28 cellular contexts compared by ENCODE assay signal in genomic region chr13:57063007-57063406, GRCh38.
"Had no signal": no experiment of that assay in that cellular context is flagged by ENCODE, and none has a peak within 500 bp of the region (broad histone marks: within the 10 kb centered on the region; RNA-seq: fewer than 3 reads in every experiment).

No MANE protein-coding gene starts in this region.

- H3K9me3 ChIP-seq: esophagus squamous epithelium, gastroesophageal sphincter, left ventricle myocardium inferior, stomach, suprapubic skin had no signal

- H3K36me3 ChIP-seq: esophagus squamous epithelium, gastroesophageal sphincter, left ventricle myocardium inferior, stomach, suprapubic skin, tibial nerve had no signal

- H3K27ac Mint-ChIP-seq: activated CD4-positive, alpha-beta T cell treated with anti-CD3 and anti-CD28 coated beads, Interleukin-2, amount 10 ng/mL, durations not matched to agents 7 days and 5 days; activated CD8-positive, alpha-beta memory T cell treated with anti-CD3 and anti-CD28 coated beads, Interleukin-2, amount 10 ng/mL, durations not matched to agents 7 days and 5 days; activated CD8-positive, alpha-beta T cell treated with anti-CD3 and anti-CD28 coated beads for 36 hours; activated naive CD4-positive, alpha-beta T cell treated with anti-CD3 and anti-CD28 coated beads, Interleukin-2, amount 50 U/mL, for 24 hours; natural killer cell treated with Interleukin-12 subunit alpha and Interleukin-12 subunit beta and Interleukin-15 and Interleukin-18, amount 100 ng/mL, for 72 hours; stimulated activated effector memory CD8-positive, alpha-beta T cell treated with anti-CD3 and anti-CD28 coated beads, Interleukin-12 subunit alpha, Interleukin-12 subunit beta, amount 100 ng/mL, for 72 hours; T-helper 1 cell treated with Interleukin-12 subunit alpha and Interleukin-12 subunit beta and Interleukin-4 antibody, amounts not matched to agents 30 μg/mL and 1 μg/mL, for 36 hours had no signal

- H3K27me3 Mint-ChIP-seq: activated CD4-positive, alpha-beta T cell treated with anti-CD3 and anti-CD28 coated beads, Interleukin-2, amount 10 ng/mL, durations not matched to agents 7 days and 5 days; activated CD8-positive, alpha-beta memory T cell treated with anti-CD3 and anti-CD28 coated beads, Interleukin-2, amount 10 ng/mL, durations not matched to agents 7 days and 5 days; activated CD8-positive, alpha-beta T cell treated with anti-CD3 and anti-CD28 coated beads for 36 hours; activated naive CD4-positive, alpha-beta T cell treated with anti-CD3 and anti-CD28 coated beads, Interleukin-2, amount 50 U/mL, for 24 hours; brain; natural killer cell treated with Interleukin-12 subunit alpha and Interleukin-12 subunit beta and Interleukin-15 and Interleukin-18, amount 100 ng/mL, for 72 hours had no signal

- H3K9me3 Mint-ChIP-seq: brain had no signal

- H3K27ac ChIP-seq: esophagus squamous epithelium, gastroesophageal sphincter, left ventricle myocardium inferior, parathyroid adenoma, stomach, suprapubic skin, tibial nerve had no signal

- ATAC-seq: activated CD4-positive, CD25-positive, alpha-beta regulatory T cell treated with anti-CD3 and anti-CD28 coated beads, Interleukin-2, amount 50 U/mL, for 24 hours; activated CD8-positive, alpha-beta memory T cell treated with anti-CD3 and anti-CD28 coated beads, Interleukin-2, amount 10 ng/mL, durations not matched to agents 7 days and 5 days; activated CD8-positive, alpha-beta T cell treated with anti-CD3 and anti-CD28 coated beads for 36 hours; gastroesophageal sphincter; natural killer cell treated with Interleukin-12 subunit alpha and Interleukin-12 subunit beta and Interleukin-15 and Interleukin-18, amount 100 ng/mL, for 72 hours; sciatic nerve; stimulated activated effector memory CD8-positive, alpha-beta T cell treated with anti-CD3 and anti-CD28 coated beads, Interleukin-12 subunit alpha, Interleukin-12 subunit beta, amount 100 ng/mL, for 72 hours had no signal

- H3K9ac ChIP-seq: parathyroid adenoma had no signal

- H3K4me1 ChIP-seq: esophagus squamous epithelium, gastroesophageal sphincter, left ventricle myocardium inferior, parathyroid adenoma, stomach, suprapubic skin, tibial nerve had no signal

- H3K27me3 ChIP-seq: esophagus squamous epithelium, gastroesophageal sphincter, stomach, suprapubic skin, tibial nerve had no signal

- H3K4me3 ChIP-seq: esophagus squamous epithelium, gastroesophageal sphincter, left ventricle myocardium inferior, stomach, suprapubic skin, tibial nerve had no signal

- H3K79me2 ChIP-seq: parathyroid adenoma had no signal

- H3K4me3 Mint-ChIP-seq: activated CD4-positive, alpha-beta T cell treated with anti-CD3 and anti-CD28 coated beads, Interleukin-2, amount 10 ng/mL, durations not matched to agents 7 days and 5 days; activated CD8-positive, alpha-beta memory T cell treated with anti-CD3 and anti-CD28 coated beads, Interleukin-2, amount 10 ng/mL, durations not matched to agents 7 days and 5 days; activated CD8-positive, alpha-beta T cell treated with anti-CD3 and anti-CD28 coated beads for 36 hours; activated naive CD4-positive, alpha-beta T cell treated with anti-CD3 and anti-CD28 coated beads, Interleukin-2, amount 50 U/mL, for 24 hours; brain; natural killer cell treated with Interleukin-12 subunit alpha and Interleukin-12 subunit beta and Interleukin-15 and Interleukin-18, amount 100 ng/mL, for 72 hours; stimulated activated effector memory CD8-positive, alpha-beta T cell treated with anti-CD3 and anti-CD28 coated beads, Interleukin-12 subunit alpha, Interleukin-12 subunit beta, amount 100 ng/mL, for 72 hours; T-helper 1 cell treated with Interleukin-12 subunit alpha and Interleukin-12 subunit beta and Interleukin-4 antibody, amounts not matched to agents 30 μg/mL and 1 μg/mL, for 36 hours had no signal

- H2AFZ ChIP-seq: parathyroid adenoma had no signal

- H3K4me1 Mint-ChIP-seq: activated CD4-positive, alpha-beta T cell treated with anti-CD3 and anti-CD28 coated beads, Interleukin-2, amount 10 ng/mL, durations not matched to agents 7 days and 5 days; activated CD8-positive, alpha-beta memory T cell treated with anti-CD3 and anti-CD28 coated beads, Interleukin-2, amount 10 ng/mL, durations not matched to agents 7 days and 5 days; activated naive CD4-positive, alpha-beta T cell treated with anti-CD3 and anti-CD28 coated beads, Interleukin-2, amount 50 U/mL, for 24 hours; brain; stimulated activated effector memory CD8-positive, alpha-beta T cell treated with anti-CD3 and anti-CD28 coated beads, Interleukin-12 subunit alpha, Interleukin-12 subunit beta, amount 100 ng/mL, for 72 hours had no signal

- DNase-seq: activated CD4-positive, alpha-beta T cell treated with anti-CD3 and anti-CD28 coated beads, Interleukin-2, amount 10 ng/mL, durations not matched to agents 7 days and 5 days; activated CD8-positive, alpha-beta memory T cell treated with anti-CD3 and anti-CD28 coated beads, Interleukin-2, amount 10 ng/mL, durations not matched to agents 7 days and 5 days; activated CD8-positive, alpha-beta T cell treated with anti-CD3 and anti-CD28 coated beads for 36 hours; activated gamma-delta T cell treated with Interleukin-2 at 50 U/mL for 16 hours; anterior cingulate cortex; dermis blood vessel endothelial cell; effector memory CD4-positive, alpha-beta T cell; esophagus squamous epithelium; head of caudate nucleus; kidney glomerular epithelial cell; left ventricle myocardium inferior; midbrain; nucleus accumbens; small intestine; stimulated activated CD4-positive, alpha-beta T cell treated with anti-CD3 and anti-CD28 coated beads, Interleukin-2, amount 100 ng/mL, for 24 hours; stomach; T1000 had no signal

- H3K36me3 Mint-ChIP-seq: activated CD8-positive, alpha-beta memory T cell treated with anti-CD3 and anti-CD28 coated beads, Interleukin-2, amount 10 ng/mL, durations not matched to agents 7 days and 5 days; activated naive CD4-positive, alpha-beta T cell treated with anti-CD3 and anti-CD28 coated beads, Interleukin-2, amount 50 U/mL, for 24 hours; brain; stimulated activated effector memory CD8-positive, alpha-beta T cell treated with anti-CD3 and anti-CD28 coated beads, Interleukin-12 subunit alpha, Interleukin-12 subunit beta, amount 100 ng/mL, for 72 hours had no signal
